In the genomic region with DNA sequence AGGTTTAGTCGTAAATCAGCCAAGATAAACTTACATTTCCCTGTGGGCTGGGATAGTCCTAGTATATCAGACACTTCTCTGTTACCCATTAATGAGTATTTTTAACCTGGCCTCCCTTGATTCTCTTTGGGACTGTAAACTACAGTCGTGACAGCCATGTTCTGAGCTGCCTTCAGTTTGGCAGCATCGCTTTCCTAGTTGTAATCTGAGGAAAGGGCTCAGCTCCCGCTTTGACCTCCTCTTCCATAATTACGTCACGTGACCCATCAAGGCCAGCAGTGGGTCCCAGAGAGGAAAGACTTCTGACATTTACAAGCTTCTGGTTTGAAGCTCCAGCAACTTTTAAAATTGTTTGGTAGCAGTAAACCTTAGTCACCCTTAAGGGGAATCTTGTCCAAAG, we compare ENCODE assay signal across 18 cellular contexts. TPM values are rescaled to one million over a fixed set of nuclear protein-coding genes. Genes with fewer than 3 reads are reported as not detected.
DNase-seq lines count a peak whose midpoint lies in the region; ATAC-seq, FAIRE-seq and TF ChIP-seq lines count a peak whose summit lies in the region.
"Had no signal": no experiment of that assay in that cellular context is flagged by ENCODE, and none has a peak within 500 bp of the region (broad histone marks: within the 10 kb centered on the region; RNA-seq: fewer than 3 reads in every experiment).

No MANE protein-coding gene starts in this region.

- no peak overlapping the region for H2AK5ac ChIP-seq in mesendoderm (ENCODE audit: low read length)

- H3K4me1 ChIP-seq in left ventricle myocardium inferior (peaks cover 19% of the 10 kb centered on the region), K562 (replicated peaks in 1 of 2; ENCODE audit: control insufficient read depth in 2 of 2, insufficient read depth in 2 of 2, low read length in 2 of 2) (peaks cover 0 to 3% of the 10 kb centered on the region in 2 experiments; a peak in 2 of 5 replicates), mesendoderm (ENCODE audit: control insufficient read depth, low read depth, low read length) (no peaks in the 10 kb centered on the region), Peyer's patch (no peaks in the 10 kb centered on the region)

- CTCF ChIA-PET in K562 (lab: Yijun Ruan, JAX; ENCODE audit: low intra/inter-chr PET ratio): interaction anchor here (0.6 to 2.3 kb wide), 2 partner anchors 108 to 1124 kb away, joined by 4 to 8 read pairs; no protein-coding TSS in a partner anchor

- H3K9ac ChIP-seq in K562 (ENCODE audit: insufficient read depth in 1 of 2, low read depth in 2 of 2, low read length in 2 of 2) (no peak overlapping the region), mesendoderm (ENCODE audit: low read length) (no peak overlapping the region)

- intact Hi-C loops in left ventricle myocardium inferior (cut with micrococcal nuclease) (no loop called here), cardiac septum (cut with DNase I) (loop anchor here (10.0 kb wide), 1 partner anchor 156 kb away; a partner anchor contains a TSS), K562 (cut with micrococcal nuclease) (loop anchor here (5.0 kb wide), 1 partner anchor 153 kb away; no protein-coding TSS in a partner anchor)

- in situ Hi-C loops in K562 (cut with MboI): no loop called here

- H3K27ac ChIP-seq in left ventricle myocardium inferior (replicated peaks) (peak overlapping the region; percentile 32), K562 (ENCODE audit: extremely low read depth, low read depth, low read length) (no peak overlapping the region), mesendoderm (ENCODE audit: low read depth, low read length) (no peak overlapping the region), Peyer's patch (no peak overlapping the region)

- no TSS peak for BruUV-seq in K562 (replicated peaks; lab: Mats Ljungman, UMichigan)

- H3K79me1 ChIP-seq in mesendoderm (ENCODE audit: low read length): no peaks in the 10 kb centered on the region

- no peak overlapping the region for H3K4ac ChIP-seq in mesendoderm (ENCODE audit: low read depth, low read length)

- H3K18ac ChIP-seq in mesendoderm (ENCODE audit: low read length): no peak overlapping the region

- TF ChIP-seq POLR2A in K562 (conservative IDR thresholded peaks at IDR 0.05) (no peak), Peyer's patch (IDR thresholded peaks at IDR 0.05) (no peak)

- no peak overlapping the region for H4K5ac ChIP-seq in mesendoderm (ENCODE audit: low read length)

- 22% methylated on average over 6 of the region's 6 CpGs for WGBS in K562 (ENCODE audit: insufficient coverage, low coverage, missing lambda C conversion rate)
- no CpG with 5 or more reads among the region's 6 CpGs for WGBS in mesendoderm (ENCODE audit: extremely low coverage, insufficient coverage, low lambda C conversion rate)

- TF ChIP-seq CTCF in left ventricle myocardium inferior (IDR thresholded peaks at IDR 0.05; ENCODE audit: borderline replicate concordance) (no peak), K562 (IDR thresholded peaks at IDR 0.05 in 2 of 3, conservative IDR thresholded peaks at IDR 0.05 in 1 of 3; ENCODE audit: insufficient read depth in 2 of 3, low read depth in 1 of 3, low read length in 3 of 3) (no peak), Peyer's patch (IDR thresholded peaks at IDR 0.05) (no peak)

- no peaks in the 10 kb centered on the region for H3K27me3 ChIP-seq in left ventricle myocardium inferior (ENCODE audit: low read depth)
- peaks cover 0 to 4% of the 10 kb centered on the region in 2 experiments; a peak in 1 of 5 replicates for H3K27me3 ChIP-seq in K562 (ENCODE audit: control insufficient read depth in 2 of 2, insufficient read depth in 2 of 2, low read length in 2 of 2)
- H3K27me3 ChIP-seq in mesendoderm (ENCODE audit: insufficient read depth, low read length, poor library complexity): no peaks in the 10 kb centered on the region
- no peaks in the 10 kb centered on the region for H3K27me3 ChIP-seq in Peyer's patch

- POLR2A ChIA-PET in K562 (lab: Yijun Ruan, JAX): interaction anchor here (1.1 kb wide), 1 partner anchor 13 kb away, joined by 3 read pairs; no protein-coding TSS in a partner anchor

- FAIRE-seq in K562 (lab: Jason Lieb, UNC): no peak

- no peak for DNase-seq in left ventricle myocardium inferior
- DNase-seq in cardiac septum (ENCODE audit: low spot score): no peak
- DNase-seq in K562 (ENCODE audit: extremely low read depth in 1 of 4, low spot score in 3 of 4): no peak
- no peak for DNase-seq in mesendoderm
- DNase-seq in GM19238 (ENCODE audit: insufficient read length, low spot score): no peak
- DNase-seq in Peyer's patch: no peak
- no peak for DNase-seq in AG08395 (ENCODE audit: low spot score)
- DNase-seq: Caco-2; CD4-positive, alpha-beta T cell; GF-D8; H9; NCI-H1092 treated with DMSO at 0.1 percent for 48 hours; NCI-H1436 treated with DMSO at 0.1 percent for 48 hours; NCI-H1930; NCI-H226; NCI-H510A treated with DMSO at 0.1 percent for 48 hours; NCI-H748 treated with DMSO at 0.1 percent for 48 hours had no signal

- peak; percentile 26; the same call in 1 of the 3 replicates for ATAC-seq in K562
- ATAC-seq: Panc1 had no signal

- H3K9me3 ChIP-seq in left ventricle myocardium inferior (replicated peaks) (no peaks in the 10 kb centered on the region), K562 (replicated peaks; ENCODE audit: control insufficient read depth, insufficient read depth, low read depth, low read length) (no peaks in the 10 kb centered on the region), Peyer's patch (no peaks in the 10 kb centered on the region)
- H3K9me3 ChIP-seq: Caco-2 had no signal

- H2BK15ac ChIP-seq in mesendoderm (replicated peaks; ENCODE audit: low read depth): no peak overlapping the region

- TF ChIP-seq RAD21 in K562 (CRISPR knock-in tag; conservative IDR thresholded peaks at IDR 0.05 in 1 of 2, IDR thresholded peaks at IDR 0.05 in 1 of 2): no peak

- TF ChIP-seq EP300 in K562 (IDR thresholded peaks at IDR 0.05; ENCODE audit: low read length): no peak

- H3K4me3 ChIP-seq in left ventricle myocardium inferior: no peak overlapping the region
- no peak overlapping the region for H3K4me3 ChIP-seq in K562
- no peak overlapping the region for H3K4me3 ChIP-seq in mesendoderm (ENCODE audit: low read length)
- H3K4me3 ChIP-seq in Peyer's patch: no peak overlapping the region

- H3K56ac ChIP-seq in mesendoderm (ENCODE audit: low read length): peak overlapping the region; percentile 7

- peak overlapping the region; percentile 20; the same call in 1 of the 2 replicates for H2AFZ ChIP-seq in K562 (ENCODE audit: low read depth, low read length)

- no peak overlapping the region for H4K8ac ChIP-seq in mesendoderm (ENCODE audit: low read depth, low read length)

- H3K23ac ChIP-seq in mesendoderm (ENCODE audit: low read length): no peak overlapping the region

- no peaks in the 10 kb centered on the region for H4K20me1 ChIP-seq in K562 (replicated peaks; ENCODE audit: control insufficient read depth, insufficient read depth, low read length)

- no peaks in the 10 kb centered on the region for H3K9me1 ChIP-seq in K562 (ENCODE audit: control insufficient read depth, insufficient read depth, low read length)

- H3K36me3 ChIP-seq in left ventricle myocardium inferior (peaks cover 66% of the 10 kb centered on the region), K562 (ENCODE audit: control insufficient read depth, insufficient read depth, low read length) (no peaks in the 10 kb centered on the region), mesendoderm (ENCODE audit: control insufficient read depth, insufficient read depth, low read length) (no peaks in the 10 kb centered on the region), Peyer's patch (no peaks in the 10 kb centered on the region)

- H3K4me2 ChIP-seq in K562 (ENCODE audit: insufficient read depth, low read length): no peak overlapping the region
- no peak overlapping the region for H3K4me2 ChIP-seq in mesendoderm (ENCODE audit: low read length)

- no peak overlapping the region for H2BK120ac ChIP-seq in mesendoderm (ENCODE audit: low read depth, low read length)

- H3K79me2 ChIP-seq in K562 (ENCODE audit: control insufficient read depth, insufficient read depth, low read length): no peaks in the 10 kb centered on the region
- no peaks in the 10 kb centered on the region for H3K79me2 ChIP-seq in mesendoderm (ENCODE audit: control insufficient read depth, insufficient read depth, low read length)

- no peak overlapping the region for H2BK5ac ChIP-seq in mesendoderm (ENCODE audit: low read length)

TF ChIP-seq in K562, 482 proteins besides CTCF, POLR2A, EP300 and RAD21 (continues in another document):
- no peak for TF ChIP-seq SRSF7 (optimal IDR thresholded peaks at IDR 0.05; ENCODE audit: low read depth, low read length)

RNA-seq across cellular contexts. Expression of a gene that starts 34.6 kb away (rescaled TPM):
- total RNA-seq in left ventricle myocardium inferior: 47.6 TPM
- total RNA-seq in cardiac septum: 58.8 TPM
- total RNA-seq in K562 (2011; cell fraction: chromatin; rRNA removed; ENCODE audit: low replicate concordance): 48.7 and 126 TPM in 2 replicates
- 13.0 and 19.2 TPM in 2 replicates for total RNA-seq in K562 (2011; cell fraction: nucleolus; rRNA removed)
- 33.1 and 37.2 TPM in 2 replicates for total RNA-seq in K562 (2011; cell fraction: nucleoplasm; rRNA removed)
- 20.3 and 21.2 TPM in 2 replicates for total RNA-seq in K562 (2014; rRNA removed)
- total RNA-seq in K562 (2014; rRNA removed; fragmentation: Illumina TruSeq; extraction: Trizol): 31.5 and 38.4 TPM in 2 replicates
- 28.4 and 31.1 TPM in 2 replicates for total RNA-seq in K562 (2015; rRNA removed; fragmentation: Illumina TruSeq; extraction: Trizol)
- total RNA-seq in K562 (2021): 38.0 and 44.3 TPM in 2 replicates
- polyA plus RNA-seq in K562 (2011; rRNA removed): 25.4 and 28.7 TPM in 2 replicates
- polyA plus RNA-seq in K562 (2011; cell fraction: cytosol; rRNA removed): 7.9 and 13.2 TPM in 2 replicates
- polyA plus RNA-seq in K562 (2011; cell fraction: nucleus; rRNA removed): 27.0 and 38.9 TPM in 2 replicates
- 9.6 and 11.5 TPM in 2 replicates for polyA plus RNA-seq in K562 (2012)
- polyA plus RNA-seq in K562 (2014; fragmentation: Illumina TruSeq; extraction: Trizol): 14.2 and 16.1 TPM in 2 replicates
- polyA plus RNA-seq in K562 (2014; fragmentation: Nextera tagmentation; extraction: Ambion mirVana): 1 to 10 TPM; 3.4 to 5.1 TPM
- polyA plus RNA-seq in K562 (2014; rRNA removed): 16.9 and 17.6 TPM in 2 replicates
- 93.6 and 102 TPM in 2 replicates for polyA minus RNA-seq in K562 (2011; rRNA and poly(A)+ RNA removed)
- 30.9 and 34.7 TPM in 2 replicates for polyA minus RNA-seq in K562 (2011; cell fraction: cytosol; rRNA and poly(A)+ RNA removed)
- 18.4 and 43.9 TPM in 2 replicates for polyA minus RNA-seq in K562 (2011; cell fraction: nucleus; rRNA and poly(A)+ RNA removed)
- 8.5 TPM for polyA plus RNA-seq in mesendoderm (2013, experiment 1 of 2)
- 7.7 TPM for polyA plus RNA-seq in mesendoderm (2013, experiment 2 of 2)
- total RNA-seq in Peyer's patch: 10 to 100 TPM in 3 of 4 donors, 1 to 10 TPM in 1; 9.6 to 33.0 (median 24.8) TPM
